17 cellular contexts compared by ENCODE assay signal in the genomic region with DNA sequence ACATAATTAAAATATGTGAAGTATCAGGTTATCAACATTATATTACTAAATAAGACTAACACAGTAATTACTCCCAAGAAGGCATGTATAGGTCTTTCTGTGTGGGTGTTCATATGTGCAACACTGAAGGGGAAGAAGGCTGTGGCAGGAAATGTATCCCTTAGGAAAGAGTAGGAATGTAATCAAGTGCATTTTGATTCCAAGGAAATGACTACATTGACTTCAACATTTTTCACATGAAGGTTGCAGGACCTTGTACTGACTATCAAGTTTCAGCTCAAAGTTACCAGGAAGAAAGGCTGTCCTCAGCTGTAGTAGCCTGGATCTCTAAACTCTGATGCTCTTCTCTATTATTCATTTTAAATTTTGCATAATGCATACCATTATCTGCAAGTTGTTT.
DNase-seq lines count a peak whose midpoint lies in the region; ATAC-seq, FAIRE-seq and TF ChIP-seq lines count a peak whose summit lies in the region.
"Had no signal": no experiment of that assay in that cellular context is flagged by ENCODE, and none has a peak within 500 bp of the region (broad histone marks: within the 10 kb centered on the region; RNA-seq: fewer than 3 reads in every experiment).

No MANE protein-coding gene starts in this region.

- peaks cover 23% of the 10 kb centered on the region for H3K4me1 ChIP-seq in astrocyte (ENCODE audit: insufficient read depth, low read length)
- H3K4me1 ChIP-seq in tibial nerve: peaks cover 0 to 6% (median 0%) of the 10 kb centered on the region in 4 donors
- H3K4me1 ChIP-seq: A549, stomach had no signal

- no peak for TF ChIP-seq CTCF in AG04449 (IDR thresholded peaks at IDR 0.05; ENCODE audit: insufficient read depth, low read length, missing control alignments)
- TF ChIP-seq CTCF in HFFc6 (IDR thresholded peaks at IDR 0.05): no peak
- TF ChIP-seq CTCF in astrocyte (IDR thresholded peaks at IDR 0.05; ENCODE audit: insufficient read depth, low read depth, low read length): no peak
- no peak for TF ChIP-seq CTCF in fibroblast of villous mesenchyme (IDR thresholded peaks at IDR 0.05; ENCODE audit: insufficient read depth, low read depth, low read length)
- no peak for TF ChIP-seq CTCF in tibial nerve (IDR thresholded peaks at IDR 0.05)

- H4K20me1 ChIP-seq in astrocyte (ENCODE audit: insufficient read depth, low read length): no peaks in the 10 kb centered on the region

- peak; percentile 40 for DNase-seq in AG04449 (ENCODE audit: low read depth, low spot score)
- DNase-seq in HFFc6: peak; percentile 42
- peak; percentile 82 for DNase-seq in astrocyte (ENCODE audit: low read depth)
- peak; percentile 55 for DNase-seq in fibroblast of villous mesenchyme (ENCODE audit: low read depth)
- no peak for DNase-seq in tibial nerve (ENCODE audit: low spot score in 2 of 2)
- no peak for DNase-seq in SIG-M5 treated with dmso at 0.1 percent for 504 hours (lab: John Stamatoyannopoulos, UW; ENCODE audit: unreplicated experiment)
- no peak for DNase-seq in UCSD-AML1 (lab: John Stamatoyannopoulos, UW; ENCODE audit: unreplicated experiment)
- DNase-seq: activated CD8-positive, alpha-beta T cell treated with anti-CD3 and anti-CD28 coated beads for 36 hours; activated naive CD8-positive, alpha-beta T cell treated with anti-CD3 and anti-CD28 coated beads, Interleukin-2, amount 10 ng/mL, durations not matched to agents 7 days and 5 days; heart right ventricle; NCI-H146; NCI-H2227 treated with DMSO at 0.1 percent for 48 hours; retina; stomach had no signal

- no peaks in the 10 kb centered on the region for H3K79me2 ChIP-seq in astrocyte (ENCODE audit: insufficient read depth, low read length)

- H3K9ac ChIP-seq in astrocyte (ENCODE audit: low read length): peak overlapping the region; percentile 31

- H3K4me1 Mint-ChIP-seq in HFFc6 (ENCODE audit: low read depth) (peaks cover 59% of the 10 kb centered on the region), astrocyte (ENCODE audit: low read depth, unreplicated experiment) (peaks cover 32% of the 10 kb centered on the region)
- H3K4me1 Mint-ChIP-seq: activated naive CD8-positive, alpha-beta T cell treated with anti-CD3 and anti-CD28 coated beads, Interleukin-2, amount 10 ng/mL, durations not matched to agents 7 days and 5 days; mesothelial cell of epicardium had no signal

- POLR2A ChIA-PET in AG04449 (lab: Yijun Ruan, JAX): interaction anchor here (1.1 kb wide), 1 partner anchor 17 kb away, joined by 3 read pairs; no protein-coding TSS in a partner anchor

- H3K36me3 Mint-ChIP-seq in HFFc6 (ENCODE audit: low read depth) (peaks cover 5% of the 10 kb centered on the region), astrocyte (ENCODE audit: low read depth, unreplicated experiment) (no peaks in the 10 kb centered on the region)
- H3K36me3 Mint-ChIP-seq: activated naive CD8-positive, alpha-beta T cell treated with anti-CD3 and anti-CD28 coated beads, Interleukin-2, amount 10 ng/mL, durations not matched to agents 7 days and 5 days had no signal

- no peak overlapping the region for H2AFZ ChIP-seq in astrocyte (ENCODE audit: low read depth, low read length)

- TF ChIP-seq EP300 in tibial nerve (IDR thresholded peaks at IDR 0.05): no peak

- no peaks in the 10 kb centered on the region for H3K36me3 ChIP-seq in astrocyte (ENCODE audit: insufficient read depth, low read length)
- no peaks in the 10 kb centered on the region for H3K36me3 ChIP-seq in tibial nerve
- H3K36me3 ChIP-seq: heart right ventricle, stomach had no signal

- FAIRE-seq in astrocyte (lab: Jason Lieb, UNC): peak; percentile 82
- FAIRE-seq: A549 had no signal

- peak overlapping the region; percentile 78 for H3K27ac Mint-ChIP-seq in HFFc6
- H3K27ac Mint-ChIP-seq in astrocyte (ENCODE audit: unreplicated experiment): peak overlapping the region; percentile 95
- H3K27ac Mint-ChIP-seq: activated CD8-positive, alpha-beta T cell treated with anti-CD3 and anti-CD28 coated beads for 36 hours; activated naive CD8-positive, alpha-beta T cell treated with anti-CD3 and anti-CD28 coated beads, Interleukin-2, amount 10 ng/mL, durations not matched to agents 7 days and 5 days; mesothelial cell of epicardium had no signal

- ATAC-seq in esophagus mucosa: no peak
- ATAC-seq: A549; activated CD8-positive, alpha-beta T cell treated with anti-CD3 and anti-CD28 coated beads for 36 hours; heart right ventricle had no signal

- no peaks in the 10 kb centered on the region for H3K9me3 ChIP-seq in astrocyte (ENCODE audit: insufficient read depth, low read depth, low read length)
- no peaks in the 10 kb centered on the region for H3K9me3 ChIP-seq in tibial nerve
- H3K9me3 ChIP-seq: stomach had no signal

- peaks cover 5% of the 10 kb centered on the region for H3K9me3 Mint-ChIP-seq in HFFc6
- H3K9me3 Mint-ChIP-seq in astrocyte (ENCODE audit: unreplicated experiment): peaks cover 6% of the 10 kb centered on the region

- H3K27ac ChIP-seq in astrocyte (ENCODE audit: low read depth, low read length) (peak overlapping the region; percentile 74), tibial nerve (no peak overlapping the region)
- H3K27ac ChIP-seq: A549, heart right ventricle, stomach had no signal

- no peak overlapping the region for H3K4me3 ChIP-seq in AG04449 (ENCODE audit: low read depth, low read length)
- no peak overlapping the region for H3K4me3 ChIP-seq in astrocyte (ENCODE audit: insufficient read depth, low read depth, low read length)
- no peak overlapping the region for H3K4me3 ChIP-seq in fibroblast of villous mesenchyme (ENCODE audit: low read depth, low read length)
- H3K4me3 ChIP-seq in tibial nerve: no peak overlapping the region
- H3K4me3 ChIP-seq: A549, heart right ventricle, stomach had no signal

- no peak for TF ChIP-seq POLR2A in tibial nerve (IDR thresholded peaks at IDR 0.05)

- H3K4me2 ChIP-seq in astrocyte (ENCODE audit: low read length): peak overlapping the region; percentile 51
- H3K4me2 ChIP-seq: A549 had no signal

- H3K27me3 ChIP-seq in astrocyte (ENCODE audit: insufficient read depth, low read length) (no peaks in the 10 kb centered on the region), tibial nerve (no peaks in the 10 kb centered on the region)
- H3K27me3 ChIP-seq: heart right ventricle, stomach had no signal

- CTCF ChIA-PET in AG04449 (lab: Yijun Ruan, JAX): interaction anchor here (1.2 kb wide), 1 partner anchor 35 kb away, joined by 3 read pairs; no protein-coding TSS in a partner anchor

- H3K4me3 Mint-ChIP-seq in HFFc6 (0 out of 2 replicates have a peak overlapping the region, but pooled peaks have one; percentile 41), astrocyte (ENCODE audit: unreplicated experiment) (no peak overlapping the region)
- H3K4me3 Mint-ChIP-seq: activated CD8-positive, alpha-beta T cell treated with anti-CD3 and anti-CD28 coated beads for 36 hours; activated naive CD8-positive, alpha-beta T cell treated with anti-CD3 and anti-CD28 coated beads, Interleukin-2, amount 10 ng/mL, durations not matched to agents 7 days and 5 days; mesothelial cell of epicardium had no signal

- H3K27me3 Mint-ChIP-seq in HFFc6 (ENCODE audit: insufficient read depth) (no peaks in the 10 kb centered on the region), astrocyte (ENCODE audit: low read depth, unreplicated experiment) (no peaks in the 10 kb centered on the region)
- H3K27me3 Mint-ChIP-seq: activated CD8-positive, alpha-beta T cell treated with anti-CD3 and anti-CD28 coated beads for 36 hours; activated naive CD8-positive, alpha-beta T cell treated with anti-CD3 and anti-CD28 coated beads, Interleukin-2, amount 10 ng/mL, durations not matched to agents 7 days and 5 days had no signal

Comparison
In these comparisons a context has a peak if more than half of its experiments do, and no peak if none do; other contexts are left out.
1. DNase-seq: peak in AG04449 (single experiment), HFFc6 (single experiment), astrocyte (single experiment) and fibroblast of villous mesenchyme (single experiment); none in tibial nerve (0 of 2), SIG-M5 treated with dmso at 0.1 percent for 504 hours (single experiment) and UCSD-AML1 (single experiment).